In the genomic region with DNA sequence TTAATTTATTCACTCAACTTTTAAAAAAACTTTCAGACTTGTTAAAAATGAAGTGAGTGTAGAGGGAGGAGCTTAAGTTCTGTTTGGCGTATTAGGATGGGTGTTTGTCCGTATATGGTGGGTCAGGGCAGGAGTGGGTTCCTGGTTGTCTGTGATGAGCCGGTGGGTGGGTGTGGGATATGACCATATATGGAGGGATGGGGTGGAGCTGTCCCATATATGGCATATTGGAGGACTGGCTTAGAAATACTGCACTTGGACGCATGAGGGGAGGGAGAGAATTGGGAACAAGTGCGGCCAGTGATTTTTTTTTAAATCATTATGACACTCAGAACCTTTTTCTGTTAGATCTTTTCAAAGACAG, we compare ENCODE assay signal across 8 cellular contexts. TPM values are rescaled to one million over a fixed set of nuclear protein-coding genes. Genes with fewer than 3 reads are reported as not detected.
DNase-seq lines count a peak whose midpoint lies in the region; ATAC-seq and TF ChIP-seq lines count a peak whose summit lies in the region.

No MANE protein-coding gene starts in this region.

- peaks cover 22% of the 10 kb centered on the region for H3K4me1 Mint-ChIP-seq in WTC11

- no peak for TF ChIP-seq CTCF in WTC11 (IDR thresholded peaks at IDR 0.05)

- ATAC-seq in HG02885 (IDR thresholded peaks at IDR 0.05; ENCODE audit: poor library complexity, unreplicated experiment): peak; percentile 65
- ATAC-seq in WTC11: peak; percentile 35

- H3K27ac ChIP-seq in caudate nucleus (ENCODE audit: low read depth, low read length): peak overlapping the region; percentile 93

- peak overlapping the region; percentile 88 for H3K4me3 Mint-ChIP-seq in WTC11

- peaks cover 28% of the 10 kb centered on the region for H3K9me3 Mint-ChIP-seq in WTC11

- H3K36me3 Mint-ChIP-seq in WTC11: peaks cover 56% of the 10 kb centered on the region

- POLR2A ChIA-PET in WTC11 (lab: Charles Lee): interaction anchor here (0.8 to 0.9 kb wide), 2 partner anchors 120 to 180 kb away, joined by 3 read pairs; no protein-coding TSS in a partner anchor

- peaks cover 20% of the 10 kb centered on the region for H3K27me3 Mint-ChIP-seq in WTC11 (ENCODE audit: low read depth)

- DNase-seq in NCI-H187 treated with DMSO at 0.1 percent for 48 hours (lab: John Stamatoyannopoulos, UW) (peak; percentile 28), NCI-H187 (lab: John Stamatoyannopoulos, UW) (no peak), NCI-H2029 (lab: John Stamatoyannopoulos, UW) (peak; percentile 76), WTC11 (ENCODE audit: low spot score) (peak; percentile 24), caudate nucleus (lab: John Stamatoyannopoulos, UW) (peak in 60 of 61 donors; percentile 4 to 95 (median 69)), inferior parietal cortex (ENCODE audit: extremely low spot score) (peak; percentile 76)
- DNase-seq in stimulated activated CD4-positive, alpha-beta T cell treated with anti-CD3 and anti-CD28 coated beads, Interleukin-12 subunit alpha, Interleukin-12 subunit beta, amount 100 ng/mL, for 24 hours (ENCODE audit: low read depth in 2 of 2): peak; percentile 49 to 70

- H3K27ac Mint-ChIP-seq in WTC11: peak overlapping the region; percentile 89

- CTCF ChIA-PET in WTC11 (lab: Charles Lee): interaction anchor here (1.0 to 2.5 kb wide), 4 partner anchors 42 to 221 kb away, joined by 3 to 10 read pairs (median 4); no protein-coding TSS in a partner anchor

TF ChIP-seq in WTC11, 78 proteins besides CTCF, POLR2A, EP300 and RAD21:
- TF ChIP-seq RORB (CRISPR knock-in tag; IDR thresholded peaks at IDR 0.05) (no peak), NFE2L1 (CRISPR knock-in tag; IDR thresholded peaks at IDR 0.05) (no peak), NR1H2 (CRISPR knock-in tag; IDR thresholded peaks at IDR 0.05) (no peak), TEAD4 (CRISPR knock-in tag; IDR thresholded peaks at IDR 0.05) (no peak), ESRRA (CRISPR knock-in tag; IDR thresholded peaks at IDR 0.05; ENCODE audit: borderline replicate concordance) (no peak), ZNF121 (CRISPR knock-in tag; IDR thresholded peaks at IDR 0.05) (no peak)
- TF ChIP-seq, protein P1, sequence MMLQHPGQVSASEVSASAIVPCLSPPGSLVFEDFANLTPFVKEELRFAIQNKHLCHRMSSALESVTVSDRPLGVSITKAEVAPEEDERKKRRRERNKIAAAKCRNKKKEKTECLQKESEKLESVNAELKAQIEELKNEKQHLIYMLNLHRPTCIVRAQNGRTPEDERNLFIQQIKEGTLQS (CRISPR knock-in tag; conservative IDR thresholded peaks at IDR 0.05): no peak
- TF ChIP-seq, protein P2, sequence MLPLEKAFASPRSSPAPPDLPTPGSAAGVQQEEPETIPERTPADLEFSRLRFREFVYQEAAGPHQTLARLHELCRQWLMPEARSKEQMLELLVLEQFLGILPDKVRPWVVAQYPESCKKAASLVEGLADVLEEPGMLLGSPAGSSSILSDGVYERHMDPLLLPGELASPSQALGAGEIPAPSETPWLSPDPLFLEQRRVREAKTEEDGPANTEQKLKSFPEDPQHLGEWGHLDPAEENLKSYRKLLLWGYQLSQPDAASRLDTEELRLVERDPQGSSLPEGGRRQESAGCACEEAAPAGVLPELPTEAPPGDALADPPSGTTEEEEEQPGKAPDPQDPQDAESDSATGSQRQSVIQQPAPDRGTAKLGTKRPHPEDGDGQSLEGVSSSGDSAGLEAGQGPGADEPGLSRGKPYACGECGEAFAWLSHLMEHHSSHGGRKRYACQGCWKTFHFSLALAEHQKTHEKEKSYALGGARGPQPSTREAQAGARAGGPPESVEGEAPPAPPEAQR (CRISPR knock-in tag; IDR thresholded peaks at IDR 0.05): no peak
- TF ChIP-seq, protein P3, sequence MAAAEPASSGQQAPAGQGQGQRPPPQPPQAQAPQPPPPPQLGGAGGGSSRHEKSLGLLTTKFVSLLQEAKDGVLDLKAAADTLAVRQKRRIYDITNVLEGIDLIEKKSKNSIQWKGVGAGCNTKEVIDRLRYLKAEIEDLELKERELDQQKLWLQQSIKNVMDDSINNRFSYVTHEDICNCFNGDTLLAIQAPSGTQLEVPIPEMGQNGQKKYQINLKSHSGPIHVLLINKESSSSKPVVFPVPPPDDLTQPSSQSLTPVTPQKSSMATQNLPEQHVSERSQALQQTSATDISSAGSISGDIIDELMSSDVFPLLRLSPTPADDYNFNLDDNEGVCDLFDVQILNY (CRISPR knock-in tag; IDR thresholded peaks at IDR 0.05): no peak

RNA-seq across cellular contexts. Expression of a gene that starts 1.5 kb away (rescaled TPM):
- total RNA-seq in WTC11 (2021): 34.2 to 46.2 TPM (median 45.4 TPM) in 3 replicates

Comparison
In these comparisons a context has a peak if more than half of its experiments do, and no peak if none do; other contexts are left out.
1. DNase-seq: peak in NCI-H187 treated with DMSO at 0.1 percent for 48 hours (single experiment), NCI-H2029 (single experiment), WTC11 (single experiment), caudate nucleus (60 of 61), inferior parietal cortex (single experiment) and stimulated activated CD4-positive, alpha-beta T cell treated with anti-CD3 and anti-CD28 coated beads, Interleukin-12 subunit alpha, Interleukin-12 subunit beta, amount 100 ng/mL, for 24 hours (2 of 2); none in NCI-H187 (0 of 2).